ENCODE assay signal across 17 cellular contexts in genomic region chr12:6775185-6775770, GRCh38. TPM values are rescaled to one million over a fixed set of nuclear protein-coding genes. Genes with fewer than 3 reads are reported as not detected.
DNase-seq lines count a peak whose midpoint lies in the region; ATAC-seq and TF ChIP-seq lines count a peak whose summit lies in the region.
"Had no signal": no experiment of that assay in that cellular context is flagged by ENCODE, and none has a peak within 500 bp of the region (broad histone marks: within the 10 kb centered on the region; RNA-seq: fewer than 3 reads in every experiment).

No MANE protein-coding gene starts in this region.

- ATAC-seq in activated T-cell treated with anti-CD3 and anti-CD28 coated beads, Interleukin-2, amount 50 U/mL, for 4 hours: no peak
- ATAC-seq in effector memory CD8-positive, alpha-beta T cell (replicated peaks): peak; percentile 0

- peaks cover 25% of the 10 kb centered on the region for H3K27me3 Mint-ChIP-seq in activated T-cell treated with anti-CD3 and anti-CD28 coated beads, Interleukin-2, amount 50 U/mL, for 4 hours (ENCODE audit: low read depth)
- H3K27me3 Mint-ChIP-seq in effector memory CD8-positive, alpha-beta T cell: no peaks in the 10 kb centered on the region

- H3K4me2 ChIP-seq in Loucy (ENCODE audit: low read depth, low read length, poor library complexity, severe bottlenecking) (no peak overlapping the region), OCI-LY7 (ENCODE audit: low read length) (no peak overlapping the region)
- H3K4me2 ChIP-seq: KMS-11 had no signal

- H3K27ac ChIP-seq in rectal smooth muscle tissue (ENCODE audit: low read depth, low read length) (no peak overlapping the region), OCI-LY7 (ENCODE audit: low read depth, low read length, poor library complexity, severe bottlenecking) (no peak overlapping the region)
- H3K27ac ChIP-seq: KMS-11 had no signal

- no TSS peak for BruUV-seq in OCI-LY7 (replicated peaks; lab: Mats Ljungman, UMichigan)

- peaks cover 8% of the 10 kb centered on the region for H3K36me3 Mint-ChIP-seq in activated T-cell treated with anti-CD3 and anti-CD28 coated beads, Interleukin-2, amount 50 U/mL, for 4 hours (ENCODE audit: insufficient read depth)
- peaks cover 24% of the 10 kb centered on the region for H3K36me3 Mint-ChIP-seq in effector memory CD8-positive, alpha-beta T cell (ENCODE audit: insufficient read depth)

- peaks cover 4% of the 10 kb centered on the region for H3K4me1 ChIP-seq in Loucy (ENCODE audit: insufficient read depth, low read length, poor library complexity, severe bottlenecking)
- H3K4me1 ChIP-seq in rectal smooth muscle tissue (ENCODE audit: control insufficient read depth, insufficient read depth, low read length): peaks cover 8% of the 10 kb centered on the region
- peaks cover 40% of the 10 kb centered on the region for H3K4me1 ChIP-seq in OCI-LY7 (ENCODE audit: insufficient read depth, low read length, poor library complexity, severe bottlenecking)

- no peak for TF ChIP-seq CTCF in Loucy (conservative IDR thresholded peaks at IDR 0.05; ENCODE audit: low read length)
- TF ChIP-seq CTCF in OCI-LY7 (conservative IDR thresholded peaks at IDR 0.05; ENCODE audit: low read length): no peak

- no peaks in the 10 kb centered on the region for H3K79me2 ChIP-seq in Loucy (ENCODE audit: insufficient read depth, low read length)
- no peaks in the 10 kb centered on the region for H3K79me2 ChIP-seq in OCI-LY7 (ENCODE audit: insufficient read depth, low read depth, low read length)

- H3K9me3 ChIP-seq in Loucy (ENCODE audit: insufficient read depth, low read depth, low read length) (no peaks in the 10 kb centered on the region), OCI-LY7 (ENCODE audit: low read length) (no peaks in the 10 kb centered on the region)
- H3K9me3 ChIP-seq: HAP-1 had no signal

- H3K9ac ChIP-seq in Loucy (ENCODE audit: low read depth, low read length, poor library complexity, severe bottlenecking) (peak overlapping the region; percentile 23), rectal smooth muscle tissue (ENCODE audit: low read length) (no peak overlapping the region)
- H3K9ac ChIP-seq: KMS-11 had no signal

- H3K4me1 Mint-ChIP-seq in activated T-cell treated with anti-CD3 and anti-CD28 coated beads, Interleukin-2, amount 50 U/mL, for 4 hours (ENCODE audit: low read depth): peaks cover 75% of the 10 kb centered on the region
- H3K4me1 Mint-ChIP-seq in effector memory CD8-positive, alpha-beta T cell (ENCODE audit: low read depth in 2 of 2): peaks cover 50 to 64% of the 10 kb centered on the region in 2 donors

- H4K20me1 ChIP-seq in Loucy (ENCODE audit: insufficient read depth, low read length, poor library complexity, severe bottlenecking): no peaks in the 10 kb centered on the region
- H4K20me1 ChIP-seq in OCI-LY7 (ENCODE audit: insufficient read depth, low read length): no peaks in the 10 kb centered on the region

- H3F3A ChIP-seq in Loucy (ENCODE audit: low read depth): no peaks in the 10 kb centered on the region

- H3K4me3 ChIP-seq in Loucy (ENCODE audit: low read length, poor library complexity, severe bottlenecking) (no peak overlapping the region), rectal smooth muscle tissue (ENCODE audit: low read length) (peak overlapping the region; percentile 10), OCI-LY7 (ENCODE audit: low read depth, low read length, poor library complexity, severe bottlenecking) (no peak overlapping the region)
- H3K4me3 ChIP-seq: HAP-1 had no signal

- H3K9me3 Mint-ChIP-seq in activated T-cell treated with anti-CD3 and anti-CD28 coated beads, Interleukin-2, amount 50 U/mL, for 4 hours: no peaks in the 10 kb centered on the region
- H3K9me3 Mint-ChIP-seq in effector memory CD8-positive, alpha-beta T cell: no peaks in the 10 kb centered on the region

- H3K36me3 ChIP-seq in Loucy (ENCODE audit: insufficient read depth, low read length) (peaks cover 3% of the 10 kb centered on the region; the same call in 1 of the 2 replicates), rectal smooth muscle tissue (ENCODE audit: control insufficient read depth, insufficient read depth, low read length) (no peaks in the 10 kb centered on the region), OCI-LY7 (ENCODE audit: insufficient read depth, low read length) (no peaks in the 10 kb centered on the region)

- H3K27ac Mint-ChIP-seq in effector memory CD8-positive, alpha-beta T cell: peak overlapping the region; percentile 91 to 92

- H3K27me3 ChIP-seq in Loucy (ENCODE audit: insufficient read depth, low read length, poor library complexity, severe bottlenecking) (no peaks in the 10 kb centered on the region), rectal smooth muscle tissue (ENCODE audit: control insufficient read depth, insufficient read depth, low read length) (peaks cover 2% of the 10 kb centered on the region)

- intact Hi-C loops in OCI-LY7 (cut with micrococcal nuclease; ENCODE audit: unreplicated experiment): no loop called here

- H3K4me3 Mint-ChIP-seq in activated T-cell treated with anti-CD3 and anti-CD28 coated beads, Interleukin-2, amount 50 U/mL, for 4 hours: peak overlapping the region; percentile 83
- H3K4me3 Mint-ChIP-seq in effector memory CD8-positive, alpha-beta T cell: peak overlapping the region; percentile 89 to 90

- H2AFZ ChIP-seq in Loucy (ENCODE audit: low read length): no peak overlapping the region
- no peak overlapping the region for H2AFZ ChIP-seq in OCI-LY7 (ENCODE audit: low read length)

- no peak for DNase-seq in activated T-cell treated with anti-CD3 and anti-CD28 coated beads, Interleukin-2, amount 50 U/mL, for 4 hours
- no peak for DNase-seq in activated T-cell treated with anti-CD3 and anti-CD28 coated beads, Interleukin-2, amount 50 U/mL, for 48 hours
- no peak for DNase-seq in effector memory CD8-positive, alpha-beta T cell
- no peak for DNase-seq in OCI-LY7 (ENCODE audit: low spot score)
- no peak for DNase-seq in H4 (ENCODE audit: low spot score)
- DNase-seq in SIG-M5 treated with dmso at 0.1 percent for 504 hours (lab: John Stamatoyannopoulos, UW; ENCODE audit: unreplicated experiment): no peak
- DNase-seq: amygdala, erythroblast, NCI-H2029, NCI-H526 treated with DMSO at 0.1 percent for 48 hours, RPMI8226 had no signal

- no peaks in the 10 kb centered on the region for H3K9me2 ChIP-seq in Loucy (replicated peaks; ENCODE audit: low read depth, low read length)
- H3K9me2 ChIP-seq in OCI-LY7 (ENCODE audit: insufficient read depth, low read length): no peaks in the 10 kb centered on the region

- POLR2A ChIA-PET in OCI-LY7 (lab: Charles Lee): no interaction called here

- CTCF ChIA-PET in OCI-LY7 (lab: Charles Lee; ENCODE audit: unreplicated experiment): no interaction called here

RNA-seq across cellular contexts. Expression of gene LAG3, which starts 3.0 kb away (rescaled TPM):
- total RNA-seq in activated T-cell treated with anti-CD3 and anti-CD28 coated beads, Interleukin-2, amount 50 U/mL, for 4 hours: 100 to 1,000 TPM in 1 of 3 donors, 10 to 100 TPM in 2; 71.1 to 125 (median 86.4) TPM
- total RNA-seq in OCI-LY7 (2014; rRNA removed; shearing (Covaris generic)): 0.19 and 0.62 TPM in 2 replicates
- total RNA-seq in OCI-LY7 (2022): 0.26 TPM in 1 of 2 replicates, not detected in the other
- 0.06 TPM in 1 of 2 replicates, not detected in the other for total RNA-seq in H4 (2014; rRNA removed; shearing (Covaris generic))
- total RNA-seq: glomerular endothelial cell, temporal lobe had no signal

RNA-seq across cellular contexts. Expression of gene PTMS, which starts 9.1 kb away (rescaled TPM):
- total RNA-seq in activated T-cell treated with anti-CD3 and anti-CD28 coated beads, Interleukin-2, amount 50 U/mL, for 4 hours: 10 to 100 TPM; 26.3 to 32.6 (median 29.4) TPM
- total RNA-seq in OCI-LY7 (2014; rRNA removed; shearing (Covaris generic)): 6.3 and 7.8 TPM in 2 replicates
- total RNA-seq in OCI-LY7 (2022): 9.8 and 11.8 TPM in 2 replicates
- 122 and 133 TPM in 2 replicates for total RNA-seq in H4 (2014; rRNA removed; shearing (Covaris generic))

RNA-seq across cellular contexts. Expression of gene CD4, which starts 14.1 kb away (rescaled TPM):
- total RNA-seq in activated T-cell treated with anti-CD3 and anti-CD28 coated beads, Interleukin-2, amount 50 U/mL, for 4 hours: 10 to 100 TPM; 42.0 to 76.9 (median 51.4) TPM
- total RNA-seq in OCI-LY7 (2014; rRNA removed; shearing (Covaris generic)): not detected in 2 replicates
- not detected in 2 replicates for total RNA-seq in OCI-LY7 (2022)
- total RNA-seq in H4 (2014; rRNA removed; shearing (Covaris generic)): 0.12 TPM in 1 of 2 replicates, not detected in the other
- total RNA-seq: glomerular endothelial cell had no signal

RNA-seq across cellular contexts. Expression of gene MLF2, which starts 22.3 kb away (rescaled TPM):
- 100 to 1,000 TPM; 185 to 199 (median 189) TPM for total RNA-seq in activated T-cell treated with anti-CD3 and anti-CD28 coated beads, Interleukin-2, amount 50 U/mL, for 4 hours
- total RNA-seq in OCI-LY7 (2014; rRNA removed; shearing (Covaris generic)): 87.3 and 96.2 TPM in 2 replicates
- 79.7 and 81.3 TPM in 2 replicates for total RNA-seq in OCI-LY7 (2022)
- 314 and 332 TPM in 2 replicates for total RNA-seq in H4 (2014; rRNA removed; shearing (Covaris generic))

RNA-seq across cellular contexts. Expression of gene GPR162, which starts 46.3 kb away (rescaled TPM):
- under 1 TPM in 2 of 3 donors, not detected in 1; 0.08 to 0.38 TPM for total RNA-seq in activated T-cell treated with anti-CD3 and anti-CD28 coated beads, Interleukin-2, amount 50 U/mL, for 4 hours
- total RNA-seq in OCI-LY7 (2014; rRNA removed; shearing (Covaris generic)): not detected in 2 replicates
- not detected in 2 replicates for total RNA-seq in OCI-LY7 (2022)
- 8.5 and 13.8 TPM in 2 replicates for total RNA-seq in H4 (2014; rRNA removed; shearing (Covaris generic))

Comparison
In these comparisons a context has a peak if more than half of its experiments do, and no peak if none do; other contexts are left out.
1. RNA of gene LAG3, which starts 3.0 kb away (total RNA-seq): 71.1 to 125 TPM in activated T-cell treated with anti-CD3 and anti-CD28 coated beads, Interleukin-2, amount 50 U/mL, for 4 hours; 0.19 to 0.62 TPM in OCI-LY7 and 0.06 TPM in H4; every median in the first group is over 10 times any median in the second.
2. RNA of gene CD4, which starts 14.1 kb away (total RNA-seq): 42.0 to 76.9 TPM in activated T-cell treated with anti-CD3 and anti-CD28 coated beads, Interleukin-2, amount 50 U/mL, for 4 hours; 0.12 TPM in H4 and not detected in OCI-LY7; every median in the first group is over 10 times any median in the second.